ENCODE assay signal across 11 cellular contexts in genomic region chr15:26971303-26972018, GRCh38. TPM values are rescaled to one million over a fixed set of nuclear protein-coding genes. Genes with fewer than 3 reads are reported as not detected.
DNase-seq lines count a peak whose midpoint lies in the region; ATAC-seq and TF ChIP-seq lines count a peak whose summit lies in the region.
"Had no signal": no experiment of that assay in that cellular context is flagged by ENCODE, and none has a peak within 500 bp of the region (broad histone marks: within the 10 kb centered on the region; RNA-seq: fewer than 3 reads in every experiment).

No MANE protein-coding gene starts in this region.

- H3K27ac ChIP-seq in PC-3 (ENCODE audit: low read length) (no peak overlapping the region), iPS DF 6.9 (ENCODE audit: low read length) (no peak overlapping the region)

- POLR2A ChIA-PET in PC-3 (lab: Charles Lee; ENCODE audit: unreplicated experiment) = no interaction called here

- peak; percentile 39 for DNase-seq in ELF-1 (ENCODE audit: low read depth, low spot score)
- DNase-seq in PC-3 = no peak
- no peak for DNase-seq in iPS DF 6.9 (ENCODE audit: low read depth, low spot score)
- peak; percentile 76 for DNase-seq in retina
- no peak for DNase-seq in hippocampal formation (lab: John Stamatoyannopoulos, UW)
- DNase-seq: activated effector memory CD4-positive, alpha-beta T cell treated with anti-CD3 and anti-CD28 coated beads, Interleukin-2, amount 50 U/mL, for 16 hours; CD8-positive, alpha-beta memory T cell; stimulated activated CD4-positive, alpha-beta T cell treated with anti-CD3 and anti-CD28 coated beads, Interleukin-4, amount 100 ng/mL, for 1 hour had no signal

- BruUV-seq in PC-3 (replicated peaks; lab: Mats Ljungman, UMichigan) = no TSS peak

- no peak overlapping the region for H3K9ac ChIP-seq in PC-3 (ENCODE audit: low read length)

- no peaks in the 10 kb centered on the region for H3K4me1 ChIP-seq in PC-3 (ENCODE audit: insufficient read depth, low read length)
- H3K4me1 ChIP-seq in iPS DF 6.9 (ENCODE audit: control insufficient read depth, insufficient read depth, low read length) = no peaks in the 10 kb centered on the region

- TF ChIP-seq CTCF in PC-3 (conservative IDR thresholded peaks at IDR 0.05; ENCODE audit: low read depth, low read length) = no peak

- H4K20me1 ChIP-seq in PC-3 (ENCODE audit: low read length) = no peaks in the 10 kb centered on the region

- ATAC-seq in PC-3 (peak; percentile 18), HG02798 (IDR thresholded peaks at IDR 0.05; ENCODE audit: poor library complexity, unreplicated experiment) (no peak), HG02938 (IDR thresholded peaks at IDR 0.05; ENCODE audit: unreplicated experiment) (no peak)

- WGBS in iPS DF 6.9 (ENCODE audit: insufficient coverage, insufficient read length) = no CpG with 5 or more reads among the region's 66 CpGs

- H3K36me3 ChIP-seq in PC-3 (ENCODE audit: low read depth, low read length) (no peaks in the 10 kb centered on the region), iPS DF 6.9 (ENCODE audit: control insufficient read depth, insufficient read depth, low read length) (no peaks in the 10 kb centered on the region)

- CTCF ChIA-PET in PC-3 (lab: Charles Lee) = no interaction called here

- H3K9me2 ChIP-seq in PC-3 (replicated peaks; ENCODE audit: low read length) = no peaks in the 10 kb centered on the region

- intact Hi-C loops in PC-3 (cut with micrococcal nuclease) = no loop called here

- H3K27me3 ChIP-seq in PC-3 (ENCODE audit: low read length) (peaks cover 22% of the 10 kb centered on the region), iPS DF 6.9 (ENCODE audit: control insufficient read depth, insufficient read depth, low read length) (peaks cover 36% of the 10 kb centered on the region)

- H3K9me3 ChIP-seq in PC-3 (ENCODE audit: low read length) = no peaks in the 10 kb centered on the region
- H3K9me3 ChIP-seq in iPS DF 6.9 (ENCODE audit: control insufficient read depth, insufficient read depth, low read length) = no peaks in the 10 kb centered on the region

- no peaks in the 10 kb centered on the region for H3K79me2 ChIP-seq in PC-3 (ENCODE audit: low read length)

- no peaks in the 10 kb centered on the region for H3F3A ChIP-seq in PC-3 (ENCODE audit: low read length, unreplicated experiment)

- H3K4me3 ChIP-seq in PC-3 (ENCODE audit: low read length) (peak overlapping the region; percentile 51), iPS DF 6.9 (ENCODE audit: low read length) (peak overlapping the region; percentile 64; the same call in 1 of the 2 replicates)

- 0 out of 2 replicates have a peak overlapping the region, but pooled peaks have one; percentile 30 for H2AFZ ChIP-seq in PC-3 (ENCODE audit: low read length)

- peak overlapping the region; percentile 41; the same call in 1 of the 2 replicates for H3K4me2 ChIP-seq in PC-3 (ENCODE audit: low read length)

RNA-seq across cellular contexts. Expression of gene GABRG3, which starts 0.5 kb away (rescaled TPM):
- 0.11 and 2.0 TPM in 2 replicates for total RNA-seq in PC-3 (2014; rRNA removed)
- total RNA-seq: CD8-positive, alpha-beta memory T cell; T-helper 1 cell treated with Interleukin-12 subunit alpha and Interleukin-12 subunit beta and Interleukin-4 antibody, amounts not matched to agents 30 ng/mL and 1 ng/mL, for 36 hours had no signal

Comparison
In these comparisons a context has a peak if more than half of its experiments do, and no peak if none do; other contexts are left out.
1. DNase-seq: peak in ELF-1 (single experiment) and retina (single experiment); none in PC-3 (single experiment), iPS DF 6.9 (single experiment) and hippocampal formation (0 of 2).